Comparison of ENCODE assay signal across 1 cellular context in the genomic region with DNA sequence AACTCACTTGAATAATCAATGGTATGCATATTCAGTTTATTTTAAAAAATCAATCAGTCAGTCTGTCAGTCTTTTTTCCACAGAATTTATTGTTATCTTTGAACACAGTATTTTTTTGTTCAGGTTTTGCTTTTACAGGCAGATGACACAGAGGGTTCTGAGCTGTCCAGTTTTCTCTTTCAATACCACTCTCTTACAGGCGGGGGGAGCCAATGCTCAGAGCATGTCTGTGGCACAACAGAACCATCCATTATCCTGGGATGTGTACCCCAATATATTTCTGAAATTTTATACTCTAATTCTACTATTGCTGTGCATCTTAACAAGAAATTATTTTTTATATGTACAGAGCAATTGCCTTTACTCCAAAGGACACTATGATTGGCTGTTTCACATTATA.
TF ChIP-seq lines count a peak whose summit lies in the region.

No MANE protein-coding gene starts in this region.

TF ChIP-seq in SK-N-SH treated with all-trans-retinoic acid at 6 μM for 48 hours, 23 proteins besides CTCF, POLR2A, EP300 and RAD21 (continued from another document):
- TF ChIP-seq, protein P1, sequence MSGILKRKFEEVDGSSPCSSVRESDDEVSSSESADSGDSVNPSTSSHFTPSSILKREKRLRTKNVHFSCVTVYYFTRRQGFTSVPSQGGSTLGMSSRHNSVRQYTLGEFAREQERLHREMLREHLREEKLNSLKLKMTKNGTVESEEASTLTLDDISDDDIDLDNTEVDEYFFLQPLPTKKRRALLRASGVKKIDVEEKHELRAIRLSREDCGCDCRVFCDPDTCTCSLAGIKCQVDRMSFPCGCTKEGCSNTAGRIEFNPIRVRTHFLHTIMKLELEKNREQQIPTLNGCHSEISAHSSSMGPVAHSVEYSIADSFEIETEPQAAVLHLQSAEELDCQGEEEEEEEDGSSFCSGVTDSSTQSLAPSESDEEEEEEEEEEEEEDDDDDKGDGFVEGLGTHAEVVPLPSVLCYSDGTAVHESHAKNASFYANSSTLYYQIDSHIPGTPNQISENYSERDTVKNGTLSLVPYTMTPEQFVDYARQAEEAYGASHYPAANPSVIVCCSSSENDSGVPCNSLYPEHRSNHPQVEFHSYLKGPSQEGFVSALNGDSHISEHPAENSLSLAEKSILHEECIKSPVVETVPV (CRISPR knock-in tag; IDR thresholded peaks at IDR 0.05), result no peak
